17 cellular contexts compared by ENCODE assay signal in genomic region chr11:131275580-131275979, GRCh38.
"Had no signal": no experiment of that assay in that cellular context is flagged by ENCODE, and none has a peak within 500 bp of the region (broad histone marks: within the 10 kb centered on the region; RNA-seq: fewer than 3 reads in every experiment).

No MANE protein-coding gene starts in this region.

- H3K4me1 Mint-ChIP-seq: activated CD4-positive, alpha-beta T cell treated with anti-CD3 and anti-CD28 coated beads, Interleukin-2, amount 10 ng/mL, durations not matched to agents 7 days and 5 days; activated T-helper 17 cell treated with anti-CD3 and anti-CD28 coated beads, Interleukin-2, amount 50 U/mL, for 72 hours; naive thymus-derived CD8-positive, alpha-beta T cell had no signal

- ATAC-seq: activated T-helper 17 cell treated with anti-CD3 and anti-CD28 coated beads, Interleukin-2, amount 50 U/mL, for 72 hours; left cardiac atrium; lower lobe of right lung; mucosa of descending colon; naive thymus-derived CD8-positive, alpha-beta T cell; stimulated activated naive CD8-positive, alpha-beta T cell treated with anti-CD3 and anti-CD28 coated beads, Interleukin-15, Interleukin-2, amounts not matched to agents 100 U/mL and 50 U/mL, for 24 hours had no signal

- H3K27ac ChIP-seq: lower lobe of right lung, prostate gland had no signal

- H3K4me1 ChIP-seq: lower lobe of right lung, prostate gland had no signal

- H3K9me3 ChIP-seq: lower lobe of right lung, mucosa of descending colon, prostate gland had no signal

- H3K27ac Mint-ChIP-seq: activated CD4-positive, alpha-beta T cell treated with anti-CD3 and anti-CD28 coated beads, Interleukin-2, amount 10 ng/mL, durations not matched to agents 7 days and 5 days; activated naive CD4-positive, alpha-beta T cell treated with anti-CD3 and anti-CD28 coated beads for 36 hours; activated T-helper 17 cell treated with anti-CD3 and anti-CD28 coated beads, Interleukin-2, amount 50 U/mL, for 72 hours; naive thymus-derived CD8-positive, alpha-beta T cell had no signal

- H3K27me3 Mint-ChIP-seq: activated CD4-positive, alpha-beta T cell treated with anti-CD3 and anti-CD28 coated beads, Interleukin-2, amount 10 ng/mL, durations not matched to agents 7 days and 5 days had no signal

- H3K4me3 Mint-ChIP-seq: activated CD4-positive, alpha-beta T cell treated with anti-CD3 and anti-CD28 coated beads, Interleukin-2, amount 10 ng/mL, durations not matched to agents 7 days and 5 days; activated naive CD4-positive, alpha-beta T cell treated with anti-CD3 and anti-CD28 coated beads for 36 hours; activated T-helper 17 cell treated with anti-CD3 and anti-CD28 coated beads, Interleukin-2, amount 50 U/mL, for 72 hours; naive thymus-derived CD8-positive, alpha-beta T cell had no signal

- DNase-seq: activated CD4-positive, alpha-beta T cell treated with anti-CD3 and anti-CD28 coated beads, Interleukin-2, amount 10 ng/mL, durations not matched to agents 7 days and 5 days; activated CD4-positive, CD25-positive, alpha-beta regulatory T cell; activated CD8-positive, alpha-beta memory T cell treated with anti-CD3 and anti-CD28 coated beads for 24 hours; activated naive CD4-positive, alpha-beta T cell treated with anti-CD3 and anti-CD28 coated beads for 36 hours; activated T-cell treated with anti-CD3 and anti-CD28 coated beads for 4 hours; cerebellar nuclear complex; left cardiac atrium; lower lobe of right lung; mucosa of descending colon; naive thymus-derived CD8-positive, alpha-beta T cell; occipital lobe; stimulated activated CD4-positive, alpha-beta T cell treated with anti-CD3 and anti-CD28 coated beads, Interleukin-4, amount 100 ng/mL, for 1 hour; stimulated activated CD8-positive, alpha-beta memory T cell treated with anti-CD3 and anti-CD28 coated beads, Interleukin-4, amount 100 ng/mL, for 48 hours; stimulated activated naive CD8-positive, alpha-beta T cell treated with anti-CD3 and anti-CD28 coated beads, Interleukin-15, Interleukin-2, amounts not matched to agents 100 U/mL and 50 U/mL, for 24 hours; T-helper 2 cell had no signal

- H3K36me3 ChIP-seq: lower lobe of right lung, prostate gland had no signal

- H3K4me3 ChIP-seq: lower lobe of right lung, mucosa of descending colon, prostate gland had no signal
